Comparison of ENCODE assay signal across 2 cellular contexts in the genomic region with DNA sequence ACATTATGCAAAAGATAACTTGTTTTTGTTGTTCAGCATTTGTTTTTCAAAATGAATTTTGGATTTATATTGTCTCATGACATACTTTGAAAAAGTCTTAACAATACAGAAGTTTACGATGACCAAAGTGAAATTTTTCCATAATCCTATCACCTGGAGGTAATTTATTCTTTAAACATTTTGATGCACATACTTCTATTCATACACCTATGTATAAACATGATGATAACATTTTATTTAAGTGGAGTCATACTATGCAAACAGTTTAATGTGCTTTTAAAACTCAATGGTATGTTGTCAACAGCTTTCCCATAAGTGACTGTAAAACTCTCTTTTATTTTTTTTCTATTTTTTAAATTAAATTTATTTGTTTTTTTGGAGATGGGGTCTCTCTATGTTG.
TF ChIP-seq lines count a peak whose summit lies in the region.

No MANE protein-coding gene starts in this region.

TF ChIP-seq in A549, 52 proteins besides CTCF, POLR2A, EP300 and RAD21 (continued from another document):
- TF ChIP-seq KDM5A (IDR thresholded peaks at IDR 0.05) (no peak), JUNB (IDR thresholded peaks at IDR 0.05) (no peak), RNF2 (IDR thresholded peaks at IDR 0.05; ENCODE audit: borderline replicate concordance, low read depth) (no peak), TP53 (CRISPR knock-in tag; IDR thresholded peaks at IDR 0.05) (no peak), EHMT2 (IDR thresholded peaks at IDR 0.05; ENCODE audit: low read depth) (no peak), ZSCAN20 (CRISPR knock-in tag; IDR thresholded peaks at IDR 0.05) (no peak), ZNF302 (CRISPR knock-in tag; IDR thresholded peaks at IDR 0.05) (no peak)
- TF ChIP-seq, protein P1, sequence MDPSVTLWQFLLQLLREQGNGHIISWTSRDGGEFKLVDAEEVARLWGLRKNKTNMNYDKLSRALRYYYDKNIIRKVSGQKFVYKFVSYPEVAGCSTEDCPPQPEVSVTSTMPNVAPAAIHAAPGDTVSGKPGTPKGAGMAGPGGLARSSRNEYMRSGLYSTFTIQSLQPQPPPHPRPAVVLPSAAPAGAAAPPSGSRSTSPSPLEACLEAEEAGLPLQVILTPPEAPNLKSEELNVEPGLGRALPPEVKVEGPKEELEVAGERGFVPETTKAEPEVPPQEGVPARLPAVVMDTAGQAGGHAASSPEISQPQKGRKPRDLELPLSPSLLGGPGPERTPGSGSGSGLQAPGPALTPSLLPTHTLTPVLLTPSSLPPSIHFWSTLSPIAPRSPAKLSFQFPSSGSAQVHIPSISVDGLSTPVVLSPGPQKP (IDR thresholded peaks at IDR 0.05; ENCODE audit: low read depth, low read length), result no peak
- TF ChIP-seq, protein P2, sequence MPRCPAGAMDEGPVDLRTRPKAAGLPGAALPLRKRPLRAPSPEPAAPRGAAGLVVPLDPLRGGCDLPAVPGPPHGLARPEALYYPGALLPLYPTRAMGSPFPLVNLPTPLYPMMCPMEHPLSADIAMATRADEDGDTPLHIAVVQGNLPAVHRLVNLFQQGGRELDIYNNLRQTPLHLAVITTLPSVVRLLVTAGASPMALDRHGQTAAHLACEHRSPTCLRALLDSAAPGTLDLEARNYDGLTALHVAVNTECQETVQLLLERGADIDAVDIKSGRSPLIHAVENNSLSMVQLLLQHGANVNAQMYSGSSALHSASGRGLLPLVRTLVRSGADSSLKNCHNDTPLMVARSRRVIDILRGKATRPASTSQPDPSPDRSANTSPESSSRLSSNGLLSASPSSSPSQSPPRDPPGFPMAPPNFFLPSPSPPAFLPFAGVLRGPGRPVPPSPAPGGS (IDR thresholded peaks at IDR 0.05), result no peak

TF ChIP-seq in H1, 55 proteins besides CTCF, POLR2A, EP300 and RAD21 (continued from another document):
- TF ChIP-seq MAFK (IDR thresholded peaks at IDR 0.05; ENCODE audit: low read depth, low read length) (no peak), TCF12 (IDR thresholded peaks at IDR 0.05; ENCODE audit: low read depth, low read length) (no peak), YY1 (IDR thresholded peaks at IDR 0.05; ENCODE audit: low read depth, low read length) (no peak), TEAD4 (IDR thresholded peaks at IDR 0.05; ENCODE audit: low read depth, low read length) (no peak), POLR2AphosphoS5 (IDR thresholded peaks at IDR 0.05; ENCODE audit: low read depth, low read length) (no peak), KDM5A (IDR thresholded peaks at IDR 0.05; ENCODE audit: low read length) (no peak), BRCA1 (IDR thresholded peaks at IDR 0.05; ENCODE audit: low read depth, low read length) (no peak), CHD1 (IDR thresholded peaks at IDR 0.05; ENCODE audit: low read depth, low read length) (no peak), CHD2 (IDR thresholded peaks at IDR 0.05; ENCODE audit: low read length) (no peak), TBP (IDR thresholded peaks at IDR 0.05; ENCODE audit: low read depth, low read length) (no peak)
- TF ChIP-seq, protein P3, sequence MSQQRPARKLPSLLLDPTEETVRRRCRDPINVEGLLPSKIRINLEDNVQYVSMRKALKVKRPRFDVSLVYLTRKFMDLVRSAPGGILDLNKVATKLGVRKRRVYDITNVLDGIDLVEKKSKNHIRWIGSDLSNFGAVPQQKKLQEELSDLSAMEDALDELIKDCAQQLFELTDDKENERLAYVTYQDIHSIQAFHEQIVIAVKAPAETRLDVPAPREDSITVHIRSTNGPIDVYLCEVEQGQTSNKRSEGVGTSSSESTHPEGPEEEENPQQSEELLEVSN (IDR thresholded peaks at IDR 0.05), result no peak
- TF ChIP-seq, protein P4, sequence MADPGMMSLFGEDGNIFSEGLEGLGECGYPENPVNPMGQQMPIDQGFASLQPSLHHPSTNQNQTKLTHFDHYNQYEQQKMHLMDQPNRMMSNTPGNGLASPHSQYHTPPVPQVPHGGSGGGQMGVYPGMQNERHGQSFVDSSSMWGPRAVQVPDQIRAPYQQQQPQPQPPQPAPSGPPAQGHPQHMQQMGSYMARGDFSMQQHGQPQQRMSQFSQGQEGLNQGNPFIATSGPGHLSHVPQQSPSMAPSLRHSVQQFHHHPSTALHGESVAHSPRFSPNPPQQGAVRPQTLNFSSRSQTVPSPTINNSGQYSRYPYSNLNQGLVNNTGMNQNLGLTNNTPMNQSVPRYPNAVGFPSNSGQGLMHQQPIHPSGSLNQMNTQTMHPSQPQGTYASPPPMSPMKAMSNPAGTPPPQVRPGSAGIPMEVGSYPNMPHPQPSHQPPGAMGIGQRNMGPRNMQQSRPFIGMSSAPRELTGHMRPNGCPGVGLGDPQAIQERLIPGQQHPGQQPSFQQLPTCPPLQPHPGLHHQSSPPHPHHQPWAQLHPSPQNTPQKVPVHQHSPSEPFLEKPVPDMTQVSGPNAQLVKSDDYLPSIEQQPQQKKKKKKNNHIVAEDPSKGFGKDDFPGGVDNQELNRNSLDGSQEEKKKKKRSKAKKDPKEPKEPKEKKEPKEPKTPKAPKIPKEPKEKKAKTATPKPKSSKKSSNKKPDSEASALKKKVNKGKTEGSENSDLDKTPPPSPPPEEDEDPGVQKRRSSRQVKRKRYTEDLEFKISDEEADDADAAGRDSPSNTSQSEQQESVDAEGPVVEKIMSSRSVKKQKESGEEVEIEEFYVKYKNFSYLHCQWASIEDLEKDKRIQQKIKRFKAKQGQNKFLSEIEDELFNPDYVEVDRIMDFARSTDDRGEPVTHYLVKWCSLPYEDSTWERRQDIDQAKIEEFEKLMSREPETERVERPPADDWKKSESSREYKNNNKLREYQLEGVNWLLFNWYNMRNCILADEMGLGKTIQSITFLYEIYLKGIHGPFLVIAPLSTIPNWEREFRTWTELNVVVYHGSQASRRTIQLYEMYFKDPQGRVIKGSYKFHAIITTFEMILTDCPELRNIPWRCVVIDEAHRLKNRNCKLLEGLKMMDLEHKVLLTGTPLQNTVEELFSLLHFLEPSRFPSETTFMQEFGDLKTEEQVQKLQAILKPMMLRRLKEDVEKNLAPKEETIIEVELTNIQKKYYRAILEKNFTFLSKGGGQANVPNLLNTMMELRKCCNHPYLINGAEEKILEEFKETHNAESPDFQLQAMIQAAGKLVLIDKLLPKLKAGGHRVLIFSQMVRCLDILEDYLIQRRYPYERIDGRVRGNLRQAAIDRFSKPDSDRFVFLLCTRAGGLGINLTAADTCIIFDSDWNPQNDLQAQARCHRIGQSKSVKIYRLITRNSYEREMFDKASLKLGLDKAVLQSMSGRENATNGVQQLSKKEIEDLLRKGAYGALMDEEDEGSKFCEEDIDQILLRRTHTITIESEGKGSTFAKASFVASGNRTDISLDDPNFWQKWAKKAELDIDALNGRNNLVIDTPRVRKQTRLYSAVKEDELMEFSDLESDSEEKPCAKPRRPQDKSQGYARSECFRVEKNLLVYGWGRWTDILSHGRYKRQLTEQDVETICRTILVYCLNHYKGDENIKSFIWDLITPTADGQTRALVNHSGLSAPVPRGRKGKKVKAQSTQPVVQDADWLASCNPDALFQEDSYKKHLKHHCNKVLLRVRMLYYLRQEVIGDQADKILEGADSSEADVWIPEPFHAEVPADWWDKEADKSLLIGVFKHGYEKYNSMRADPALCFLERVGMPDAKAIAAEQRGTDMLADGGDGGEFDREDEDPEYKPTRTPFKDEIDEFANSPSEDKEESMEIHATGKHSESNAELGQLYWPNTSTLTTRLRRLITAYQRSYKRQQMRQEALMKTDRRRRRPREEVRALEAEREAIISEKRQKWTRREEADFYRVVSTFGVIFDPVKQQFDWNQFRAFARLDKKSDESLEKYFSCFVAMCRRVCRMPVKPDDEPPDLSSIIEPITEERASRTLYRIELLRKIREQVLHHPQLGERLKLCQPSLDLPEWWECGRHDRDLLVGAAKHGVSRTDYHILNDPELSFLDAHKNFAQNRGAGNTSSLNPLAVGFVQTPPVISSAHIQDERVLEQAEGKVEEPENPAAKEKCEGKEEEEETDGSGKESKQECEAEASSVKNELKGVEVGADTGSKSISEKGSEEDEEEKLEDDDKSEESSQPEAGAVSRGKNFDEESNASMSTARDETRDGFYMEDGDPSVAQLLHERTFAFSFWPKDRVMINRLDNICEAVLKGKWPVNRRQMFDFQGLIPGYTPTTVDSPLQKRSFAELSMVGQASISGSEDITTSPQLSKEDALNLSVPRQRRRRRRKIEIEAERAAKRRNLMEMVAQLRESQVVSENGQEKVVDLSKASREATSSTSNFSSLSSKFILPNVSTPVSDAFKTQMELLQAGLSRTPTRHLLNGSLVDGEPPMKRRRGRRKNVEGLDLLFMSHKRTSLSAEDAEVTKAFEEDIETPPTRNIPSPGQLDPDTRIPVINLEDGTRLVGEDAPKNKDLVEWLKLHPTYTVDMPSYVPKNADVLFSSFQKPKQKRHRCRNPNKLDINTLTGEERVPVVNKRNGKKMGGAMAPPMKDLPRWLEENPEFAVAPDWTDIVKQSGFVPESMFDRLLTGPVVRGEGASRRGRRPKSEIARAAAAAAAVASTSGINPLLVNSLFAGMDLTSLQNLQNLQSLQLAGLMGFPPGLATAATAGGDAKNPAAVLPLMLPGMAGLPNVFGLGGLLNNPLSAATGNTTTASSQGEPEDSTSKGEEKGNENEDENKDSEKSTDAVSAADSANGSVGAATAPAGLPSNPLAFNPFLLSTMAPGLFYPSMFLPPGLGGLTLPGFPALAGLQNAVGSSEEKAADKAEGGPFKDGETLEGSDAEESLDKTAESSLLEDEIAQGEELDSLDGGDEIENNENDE (IDR thresholded peaks at IDR 0.05; ENCODE audit: insufficient replicate concordance, low read length), result no peak
